In genomic region chr1:17970757-17971156, GRCh38 we compare ENCODE assay signal across 25 cellular contexts.
"Had no signal": no experiment of that assay in that cellular context is flagged by ENCODE, and none has a peak within 500 bp of the region (broad histone marks: within the 10 kb centered on the region; RNA-seq: fewer than 3 reads in every experiment).

No MANE protein-coding gene starts in this region.

- H3K4me2 ChIP-seq: KMS-11 had no signal

- DNase-seq: activated CD4-positive, alpha-beta T cell treated with anti-CD3 and anti-CD28 coated beads for 36 hours; activated CD8-positive, alpha-beta memory T cell treated with anti-CD3 and anti-CD28 coated beads, Interleukin-2, amount 50 U/mL, for 48 hours; activated CD8-positive, alpha-beta T cell treated with anti-CD3 and anti-CD28 coated beads for 36 hours; activated naive CD4-positive, alpha-beta T cell treated with anti-CD3 and anti-CD28 coated beads, Interleukin-2, amount 50 U/mL, for 16 hours; activated naive CD8-positive, alpha-beta T cell treated with anti-CD3 and anti-CD28 coated beads, Interleukin-2, amount 10 ng/mL, durations not matched to agents 7 days and 5 days; activated T-cell treated with anti-CD3 and anti-CD28 coated beads, Interleukin-2, amount 50 U/mL, for 1 hour; adrenal gland; aorta; caudate nucleus; MG63; MV-4-11; NCI-H1092 treated with DMSO at 0.1 percent for 48 hours; NCI-H1417 treated with DMSO at 0.1 percent for 48 hours; NCI-H1694; NCI-H2029; NCI-H2107; NCI-H345; NCI-H510A; NCI-H69; PC-3; SIG-M5; T-helper 17 cell; T1000 had no signal

- H3K4me3 ChIP-seq: adrenal gland, breast epithelium, MG63 had no signal

- ATAC-seq: activated CD4-positive, alpha-beta T cell treated with anti-CD3 and anti-CD28 coated beads for 36 hours; activated CD8-positive, alpha-beta T cell treated with anti-CD3 and anti-CD28 coated beads for 36 hours; PC-3; T-helper 17 cell had no signal

- H3K9me3 ChIP-seq: adrenal gland, breast epithelium, MG63 had no signal

- H3K4me1 ChIP-seq: adrenal gland, breast epithelium had no signal

- H3K36me3 Mint-ChIP-seq: activated naive CD8-positive, alpha-beta T cell treated with anti-CD3 and anti-CD28 coated beads, Interleukin-2, amount 10 ng/mL, durations not matched to agents 7 days and 5 days had no signal

- H3K27ac Mint-ChIP-seq: activated CD4-positive, alpha-beta T cell treated with anti-CD3 and anti-CD28 coated beads for 36 hours; activated CD8-positive, alpha-beta T cell treated with anti-CD3 and anti-CD28 coated beads for 36 hours; activated naive CD8-positive, alpha-beta T cell treated with anti-CD3 and anti-CD28 coated beads, Interleukin-2, amount 10 ng/mL, durations not matched to agents 7 days and 5 days; T-helper 17 cell had no signal

- H3K36me3 ChIP-seq: adrenal gland, breast epithelium, MG63 had no signal

- H3K9me3 Mint-ChIP-seq: activated CD8-positive, alpha-beta T cell treated with anti-CD3 and anti-CD28 coated beads for 36 hours; activated naive CD8-positive, alpha-beta T cell treated with anti-CD3 and anti-CD28 coated beads, Interleukin-2, amount 10 ng/mL, durations not matched to agents 7 days and 5 days had no signal

- H3K4me3 Mint-ChIP-seq: activated CD4-positive, alpha-beta T cell treated with anti-CD3 and anti-CD28 coated beads for 36 hours; activated CD8-positive, alpha-beta T cell treated with anti-CD3 and anti-CD28 coated beads for 36 hours; activated naive CD8-positive, alpha-beta T cell treated with anti-CD3 and anti-CD28 coated beads, Interleukin-2, amount 10 ng/mL, durations not matched to agents 7 days and 5 days; T-helper 17 cell had no signal

- H3K27ac ChIP-seq: adrenal gland, breast epithelium, KMS-11 had no signal

- H3K4me1 Mint-ChIP-seq: activated CD4-positive, alpha-beta T cell treated with anti-CD3 and anti-CD28 coated beads for 36 hours; activated naive CD8-positive, alpha-beta T cell treated with anti-CD3 and anti-CD28 coated beads, Interleukin-2, amount 10 ng/mL, durations not matched to agents 7 days and 5 days; T-helper 17 cell had no signal

- H3K9ac ChIP-seq: KMS-11 had no signal

- H3K27me3 Mint-ChIP-seq: activated naive CD8-positive, alpha-beta T cell treated with anti-CD3 and anti-CD28 coated beads, Interleukin-2, amount 10 ng/mL, durations not matched to agents 7 days and 5 days had no signal
